Comparison of ENCODE assay signal across 22 cellular contexts in genomic region chr9:94624621-94625020, GRCh38. TPM values are rescaled to one million over a fixed set of nuclear protein-coding genes. Genes with fewer than 3 reads are reported as not detected.
"Had no signal": no experiment of that assay in that cellular context is flagged by ENCODE, and none has a peak within 500 bp of the region (broad histone marks: within the 10 kb centered on the region; RNA-seq: fewer than 3 reads in every experiment).

No MANE protein-coding gene starts in this region.

- H3K4me3 ChIP-seq: body of pancreas, gastroesophageal sphincter, right atrium auricular region, suprapubic skin had no signal

- H3K36me3 ChIP-seq: gastroesophageal sphincter, right atrium auricular region, suprapubic skin had no signal

- DNase-seq: activated CD4-positive, alpha-beta T cell treated with anti-CD3 and anti-CD28 coated beads for 36 hours; activated CD8-positive, alpha-beta T cell treated with anti-CD3 and anti-CD28 coated beads for 36 hours; activated gamma-delta T cell; activated T-cell treated with anti-CD3 and anti-CD28 coated beads, Interleukin-2, amount 50 U/mL, for 48 hours; amniotic stem cell; body of pancreas; central memory CD4-positive, alpha-beta T cell; cortex of kidney; effector memory CD8-positive, alpha-beta T cell; islet precursor cell; mammary epithelial cell; naive B cell; small intestine; stimulated activated naive CD8-positive, alpha-beta T cell treated with anti-CD3 and anti-CD28 coated beads, Interleukin-15, Interleukin-2, amounts not matched to agents 100 U/mL and 50 U/mL, for 24 hours; T-helper 17 cell had no signal

- H3K4me1 ChIP-seq: gastroesophageal sphincter, right atrium auricular region, suprapubic skin had no signal

- H3K27me3 ChIP-seq: body of pancreas, gastroesophageal sphincter, right atrium auricular region, suprapubic skin had no signal

- H3K27ac ChIP-seq: body of pancreas, gastroesophageal sphincter, right atrium auricular region, suprapubic skin had no signal

- H3K9me3 ChIP-seq: body of pancreas, gastroesophageal sphincter, right atrium auricular region, suprapubic skin had no signal

- ATAC-seq: activated CD4-positive, alpha-beta T cell treated with anti-CD3 and anti-CD28 coated beads for 36 hours; activated CD8-positive, alpha-beta T cell treated with anti-CD3 and anti-CD28 coated beads for 36 hours; activated naive CD4-positive, alpha-beta T cell treated with anti-CD3 and anti-CD28 coated beads, Interleukin-2, amount 50 U/mL, for 72 hours; body of pancreas; effector memory CD8-positive, alpha-beta T cell; gastroesophageal sphincter; stimulated activated naive CD8-positive, alpha-beta T cell treated with anti-CD3 and anti-CD28 coated beads, Interleukin-15, Interleukin-2, amounts not matched to agents 100 U/mL and 50 U/mL, for 24 hours; T-helper 17 cell had no signal

RNA-seq across cellular contexts. Expression of gene FBP2, which starts 31.0 kb away (rescaled TPM):
- total RNA-seq: activated CD4-positive, alpha-beta T cell treated with anti-CD3 and anti-CD28 coated beads for 36 hours; activated CD8-positive, alpha-beta T cell treated with anti-CD3 and anti-CD28 coated beads for 36 hours; activated naive CD4-positive, alpha-beta T cell treated with anti-CD3 and anti-CD28 coated beads, Interleukin-2, amount 50 U/mL, for 72 hours; epithelial cell of proximal tubule; gastroesophageal sphincter; mammary epithelial cell; mononuclear cell; posterior vena cava; right atrium auricular region; suprapubic skin; T-helper 17 cell had no signal
- polyA plus RNA-seq: mammary epithelial cell had no signal
